ENCODE assay signal across 8 cellular contexts in genomic region chr3:40584625-40585189, GRCh38. TPM values are rescaled to one million over a fixed set of nuclear protein-coding genes. Genes with fewer than 3 reads are reported as not detected.
DNase-seq lines count a peak whose midpoint lies in the region; ATAC-seq and TF ChIP-seq lines count a peak whose summit lies in the region.

No MANE protein-coding gene starts in this region.

- intact Hi-C loops in psoas muscle (cut with DNase I) = loop anchor here (5.0 to 10.0 kb wide), 7 partner anchors 190 to 1510 kb away; partner anchors contain the start of gene TRAK1 (in 1 of the 2)
- intact Hi-C loops in vagina (cut with DNase I) = loop anchor here (5.0 to 10.0 kb wide), 3 partner anchors 610 to 1293 kb away; partner anchors contain the start of gene CTNNB1

- no peaks in the 10 kb centered on the region for H3K27me3 ChIP-seq in CD4-positive, CD25-positive, alpha-beta regulatory T cell (ENCODE audit: control insufficient read depth, insufficient read depth, low read length)
- H3K27me3 ChIP-seq in right atrium auricular region (no peaks in the 10 kb centered on the region), psoas muscle (ENCODE audit: insufficient read depth in 3 of 3, low read length in 2 of 3) (no peaks in the 10 kb centered on the region), vagina (no peaks in the 10 kb centered on the region)

- no peaks in the 10 kb centered on the region for H3K9me3 ChIP-seq in CD4-positive, CD25-positive, alpha-beta regulatory T cell (ENCODE audit: control insufficient read depth in 2 of 2, low read length in 2 of 2)
- H3K9me3 ChIP-seq in right atrium auricular region = no peaks in the 10 kb centered on the region
- no peaks in the 10 kb centered on the region for H3K9me3 ChIP-seq in psoas muscle
- no peaks in the 10 kb centered on the region for H3K9me3 ChIP-seq in vagina

- ATAC-seq in CD4-positive, CD25-positive, alpha-beta regulatory T cell (ENCODE audit: low read depth in 2 of 2) = peak; percentile 71 to 75
- peak; percentile 89 to 96 (median 90) for ATAC-seq in psoas muscle

- peak; percentile 89 for TF ChIP-seq CTCF in GM20000 (IDR thresholded peaks at IDR 0.05; ENCODE audit: extremely low read depth, missing control alignments)
- TF ChIP-seq CTCF in right atrium auricular region (IDR thresholded peaks at IDR 0.05) = peak; percentile 97 to 98
- TF ChIP-seq CTCF in psoas muscle (IDR thresholded peaks at IDR 0.05) = peak; percentile 92
- peak; percentile 77 to 91 (median 87) for TF ChIP-seq CTCF in vagina (IDR thresholded peaks at IDR 0.05)

- peak; percentile 35 to 61 (median 55) for DNase-seq in CD4-positive, CD25-positive, alpha-beta regulatory T cell
- DNase-seq in GM20000 (ENCODE audit: low spot score) (peak; percentile 73), M059J (ENCODE audit: low read depth) (peak; percentile 51), amygdala (lab: John Stamatoyannopoulos, UW) (peak; percentile 12 to 92 (median 68)), right atrium auricular region (ENCODE audit: low spot score) (peak; percentile 91), psoas muscle (peak; percentile 89 to 91), vagina (ENCODE audit: extremely low spot score in 2 of 2) (peak in 1 of 2 donors; percentile 89)
- peak; percentile 61 for DNase-seq in T-helper 2 cell treated with Interferon-gamma antibody and Interleukin-4, amounts not matched to agents 5 μg/mL and 100 μg/mL, for 36 hours (ENCODE audit: low spot score)

- TF ChIP-seq POLR2A in vagina (IDR thresholded peaks at IDR 0.05) = no peak

- H3K36me3 Mint-ChIP-seq in CD4-positive, CD25-positive, alpha-beta regulatory T cell = no peaks in the 10 kb centered on the region
- H3K36me3 Mint-ChIP-seq in T-helper 2 cell treated with Interferon-gamma antibody and Interleukin-4, amounts not matched to agents 5 μg/mL and 100 μg/mL, for 36 hours (ENCODE audit: low read depth) = no peaks in the 10 kb centered on the region

- H3K27me3 Mint-ChIP-seq in CD4-positive, CD25-positive, alpha-beta regulatory T cell = peaks cover 9% of the 10 kb centered on the region
- H3K27me3 Mint-ChIP-seq in T-helper 2 cell treated with Interferon-gamma antibody and Interleukin-4, amounts not matched to agents 5 μg/mL and 100 μg/mL, for 36 hours (ENCODE audit: low read depth) = no peaks in the 10 kb centered on the region

- no peaks in the 10 kb centered on the region for H3K9me3 Mint-ChIP-seq in CD4-positive, CD25-positive, alpha-beta regulatory T cell
- H3K9me3 Mint-ChIP-seq in T-helper 2 cell treated with Interferon-gamma antibody and Interleukin-4, amounts not matched to agents 5 μg/mL and 100 μg/mL, for 36 hours = no peaks in the 10 kb centered on the region

- peak overlapping the region in 1 of 3 donors; percentile 7 for H3K27ac Mint-ChIP-seq in CD4-positive, CD25-positive, alpha-beta regulatory T cell
- no peak overlapping the region for H3K27ac Mint-ChIP-seq in T-helper 2 cell treated with Interferon-gamma antibody and Interleukin-4, amounts not matched to agents 5 μg/mL and 100 μg/mL, for 36 hours

- WGBS in psoas muscle, 3 donors = 20 to 27% (median 25%) methylated on average over 15 of the region's 15 CpGs

- H3K4me1 ChIP-seq in CD4-positive, CD25-positive, alpha-beta regulatory T cell (ENCODE audit: control insufficient read depth, insufficient read depth, low read length, poor library complexity, severe bottlenecking) = no peaks in the 10 kb centered on the region
- H3K4me1 ChIP-seq in right atrium auricular region = peaks cover 0 to 29% of the 10 kb centered on the region in 2 donors
- H3K4me1 ChIP-seq in psoas muscle = no peaks in the 10 kb centered on the region
- peaks cover 12% of the 10 kb centered on the region for H3K4me1 ChIP-seq in vagina

- peak overlapping the region in 1 of 4 donors; percentile 52 for H3K4me3 Mint-ChIP-seq in CD4-positive, CD25-positive, alpha-beta regulatory T cell
- no peak overlapping the region for H3K4me3 Mint-ChIP-seq in T-helper 2 cell treated with Interferon-gamma antibody and Interleukin-4, amounts not matched to agents 5 μg/mL and 100 μg/mL, for 36 hours

- no peak overlapping the region for H3K4me3 ChIP-seq in CD4-positive, CD25-positive, alpha-beta regulatory T cell (ENCODE audit: low read depth, low read length)
- H3K4me3 ChIP-seq in right atrium auricular region (no peak overlapping the region), psoas muscle (no peak overlapping the region), vagina (peak overlapping the region in 1 of 2 donors; percentile 4)

- no peak overlapping the region for H3K27ac ChIP-seq in CD4-positive, CD25-positive, alpha-beta regulatory T cell (ENCODE audit: insufficient read depth, low read length, poor library complexity, severe bottlenecking)
- no peak overlapping the region for H3K27ac ChIP-seq in right atrium auricular region
- H3K27ac ChIP-seq in psoas muscle = no peak overlapping the region
- H3K27ac ChIP-seq in vagina = peak overlapping the region; percentile 22

- H3K36me3 ChIP-seq in CD4-positive, CD25-positive, alpha-beta regulatory T cell (ENCODE audit: control insufficient read depth, insufficient read depth, low read length) = no peaks in the 10 kb centered on the region
- H3K36me3 ChIP-seq in right atrium auricular region (no peaks in the 10 kb centered on the region), psoas muscle (ENCODE audit: insufficient read depth in 1 of 2, low read depth in 1 of 2) (no peaks in the 10 kb centered on the region), vagina (no peaks in the 10 kb centered on the region)

- H3K4me1 Mint-ChIP-seq in CD4-positive, CD25-positive, alpha-beta regulatory T cell = peaks cover 0 to 2% (median 0%) of the 10 kb centered on the region in 4 donors
- H3K4me1 Mint-ChIP-seq in T-helper 2 cell treated with Interferon-gamma antibody and Interleukin-4, amounts not matched to agents 5 μg/mL and 100 μg/mL, for 36 hours (ENCODE audit: low read depth) = no peaks in the 10 kb centered on the region

RNA-seq across cellular contexts. Expression of gene ZNF621, which starts 59.9 kb away (rescaled TPM):
- 19.2 TPM for total RNA-seq in CD4-positive, CD25-positive, alpha-beta regulatory T cell
- polyA plus RNA-seq in CD4-positive, CD25-positive, alpha-beta regulatory T cell = 1 to 10 TPM; 2.0 to 3.9 (median 3.6) TPM
- 3.4 and 7.9 TPM in 2 replicates for total RNA-seq in M059J (2014; rRNA removed; shearing (Covaris generic))
- total RNA-seq in right atrium auricular region (1 to 10 TPM; 6.6 to 7.0 TPM), psoas muscle (1 to 10 TPM; 8.8 to 9.8 (median 9.1) TPM), vagina (13.3 TPM)
- 1 to 10 TPM; 5.4 to 9.9 (median 7.6) TPM for polyA plus RNA-seq in psoas muscle
